15 cellular contexts compared by ENCODE assay signal in the genomic region with DNA sequence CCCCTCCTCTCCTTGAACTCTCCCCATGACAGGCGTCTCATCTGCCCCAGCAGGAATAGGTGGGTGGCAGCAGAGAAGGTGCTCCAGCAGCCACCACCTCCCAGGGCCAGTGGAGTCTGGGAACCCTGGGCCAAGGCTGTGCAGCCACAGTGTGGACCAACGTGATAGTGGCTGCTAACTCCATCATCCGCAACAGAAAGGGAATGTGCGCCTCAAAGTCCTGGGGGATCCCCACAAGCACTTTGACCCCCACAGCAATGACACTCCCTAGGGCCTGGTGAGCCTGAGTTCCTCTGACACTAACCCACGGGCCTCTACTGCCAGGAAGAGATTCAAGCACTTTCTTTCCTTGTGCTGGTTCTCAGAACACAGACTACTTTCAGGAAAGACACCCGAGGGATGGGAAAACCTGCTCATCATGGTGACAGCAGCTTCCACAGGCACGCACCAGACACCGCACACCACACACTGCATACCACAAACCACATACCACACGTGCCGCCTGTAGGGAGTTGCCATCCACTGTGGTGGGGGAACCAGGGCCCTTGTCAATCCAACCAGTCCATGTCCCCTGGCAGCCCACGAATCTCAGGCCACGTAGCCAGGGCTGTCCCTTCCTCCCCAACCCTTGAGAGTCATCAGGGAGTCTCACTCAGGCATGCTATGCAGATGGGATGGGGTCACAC. TPM values are rescaled to one million over a fixed set of nuclear protein-coding genes. Genes with fewer than 3 reads are reported as not detected.
A peak's percentile ranks its signal among the peaks of the same experiment; 100 is the strongest.
DNase-seq lines count a peak whose midpoint lies in the region; ATAC-seq and TF ChIP-seq lines count a peak whose summit lies in the region.
"Had no signal": no experiment of that assay in that cellular context is flagged by ENCODE, and none has a peak within 500 bp of the region (broad histone marks: within the 10 kb centered on the region; RNA-seq: fewer than 3 reads in every experiment).

No MANE protein-coding gene starts in this region.

- H3K23ac ChIP-seq in neuronal stem cell (ENCODE audit: low read depth, low read length, poor library complexity) = peak overlapping the region; percentile 60

- H3K79me1 ChIP-seq in neuronal stem cell (ENCODE audit: low read depth, low read length) = peaks cover 6% of the 10 kb centered on the region

- peak overlapping the region; percentile 35 for H3K18ac ChIP-seq in neuronal stem cell (ENCODE audit: low read length)

- H3K36me3 ChIP-seq in neuronal stem cell (replicated peaks in 1 of 2; ENCODE audit: control insufficient read depth in 2 of 2, insufficient read depth in 2 of 2, low read length in 2 of 2) = peaks cover 3 to 7% of the 10 kb centered on the region in 2 donors
- no peaks in the 10 kb centered on the region for H3K36me3 ChIP-seq in MM.1S (replicated peaks; ENCODE audit: insufficient read depth, low read length)
- H3K36me3 ChIP-seq: ovary had no signal

- H3K4me1 Mint-ChIP-seq in activated T-helper 17 cell treated with anti-CD3 and anti-CD28 coated beads, Interleukin-2, amount 50 U/mL, for 72 hours = peaks cover 16% of the 10 kb centered on the region

- H3K14ac ChIP-seq in neuronal stem cell (ENCODE audit: low read length) = no peak overlapping the region

- no peak overlapping the region for H2BK120ac ChIP-seq in neuronal stem cell (ENCODE audit: low read depth, low read length)

- H3K9ac ChIP-seq in neuronal stem cell (ENCODE audit: low read depth, low read length, poor library complexity) (peak overlapping the region; percentile 83), MM.1S (ENCODE audit: low read length) (no peak overlapping the region)

- H3K27me3 ChIP-seq in neuronal stem cell (ENCODE audit: control insufficient read depth in 3 of 3, insufficient read depth in 3 of 3, low read depth in 1 of 3, low read length in 3 of 3) = no peaks in the 10 kb centered on the region
- H3K27me3 ChIP-seq in MM.1S (replicated peaks; ENCODE audit: insufficient read depth, low read length) = no peaks in the 10 kb centered on the region
- H3K27me3 ChIP-seq: ovary had no signal

- H3K4me2 ChIP-seq in neuronal stem cell (ENCODE audit: insufficient read depth, low read length, poor library complexity, severe bottlenecking) (no peak overlapping the region), MM.1S (ENCODE audit: low read depth, low read length) (no peak overlapping the region)

- H3K9me3 Mint-ChIP-seq in activated T-helper 17 cell treated with anti-CD3 and anti-CD28 coated beads, Interleukin-2, amount 50 U/mL, for 72 hours = no peaks in the 10 kb centered on the region

- peaks cover 13% of the 10 kb centered on the region; the same call in 1 of the 2 replicates for H3F3A ChIP-seq in MM.1S (ENCODE audit: insufficient read depth, low read length)

- H3K9me2 ChIP-seq in MM.1S (replicated peaks; ENCODE audit: insufficient read depth, low read length) = no peaks in the 10 kb centered on the region

- no peak overlapping the region for H3K4me3 ChIP-seq in Jurkat, Clone E6-1 (ENCODE audit: low read length)
- H3K4me3 ChIP-seq in neuronal stem cell (ENCODE audit: low read length in 2 of 2) = peak overlapping the region in 1 of 2 donors; percentile 63
- no peak overlapping the region for H3K4me3 ChIP-seq in MM.1S (ENCODE audit: low read length)
- H3K4me3 ChIP-seq: mucosa of descending colon, ovary had no signal

- H3K27me3 Mint-ChIP-seq in activated T-helper 17 cell treated with anti-CD3 and anti-CD28 coated beads, Interleukin-2, amount 50 U/mL, for 72 hours = no peaks in the 10 kb centered on the region

- H3K27ac ChIP-seq in neuronal stem cell (replicated peaks; ENCODE audit: low read length) (no peak overlapping the region), MM.1S (ENCODE audit: low read length) (no peak overlapping the region)
- H3K27ac ChIP-seq: ovary had no signal

- no peak overlapping the region for H4K91ac ChIP-seq in neuronal stem cell (ENCODE audit: low read depth, low read length, poor library complexity)

- no peak overlapping the region for H2BK5ac ChIP-seq in neuronal stem cell (ENCODE audit: low read length)

- DNase-seq in activated CD4-positive, alpha-beta T cell treated with anti-CD3 and anti-CD28 coated beads for 48 hours = peak; percentile 43
- no peak for DNase-seq in activated CD4-positive, alpha-beta T cell treated with anti-CD3 and anti-CD28 coated beads for 4 hours
- DNase-seq in Jurkat, Clone E6-1 (ENCODE audit: low read depth, low spot score) = peak; percentile 22
- DNase-seq in neuronal stem cell (ENCODE audit: low spot score) (no peak), MM.1S (no peak), SW 1271 (lab: John Stamatoyannopoulos, UW) (no peak)
- DNase-seq in central memory CD4-positive, alpha-beta T cell = no peak
- DNase-seq: 8988T, DND-41, left cardiac atrium, ovary, trophoblast cell had no signal

- H3K4me3 Mint-ChIP-seq in activated T-helper 17 cell treated with anti-CD3 and anti-CD28 coated beads, Interleukin-2, amount 50 U/mL, for 72 hours = peak overlapping the region; percentile 55
- H3K4me3 Mint-ChIP-seq: CD14-positive monocyte had no signal

- H3K9me3 ChIP-seq in neuronal stem cell (replicated peaks in 1 of 2; ENCODE audit: control insufficient read depth in 2 of 2, insufficient read depth in 1 of 2, low read depth in 1 of 2, low read length in 2 of 2) (peaks cover 0 to 1% of the 10 kb centered on the region in 2 donors), MM.1S (replicated peaks; ENCODE audit: insufficient read depth, low read length) (no peaks in the 10 kb centered on the region)
- H3K9me3 ChIP-seq: mucosa of descending colon, ovary had no signal

- H2BK12ac ChIP-seq in neuronal stem cell (ENCODE audit: low read length) = no peak overlapping the region

- H3K4me1 ChIP-seq in neuronal stem cell (ENCODE audit: control insufficient read depth in 2 of 2, insufficient read depth in 1 of 2, low read depth in 1 of 2, low read length in 2 of 2) (peaks cover 12 to 13% of the 10 kb centered on the region in 2 donors), MM.1S (ENCODE audit: low read length) (peaks cover 3% of the 10 kb centered on the region; the same call in 1 of the 2 replicates)

- no peak for ATAC-seq in activated T-helper 17 cell treated with anti-CD3 and anti-CD28 coated beads, Interleukin-2, amount 50 U/mL, for 72 hours (replicated peaks)
- ATAC-seq: left cardiac atrium, mucosa of descending colon had no signal

- no peak overlapping the region for H4K8ac ChIP-seq in neuronal stem cell (ENCODE audit: low read depth, low read length)

- H3K4ac ChIP-seq in neuronal stem cell (ENCODE audit: low read length) = no peak overlapping the region

- H2AK5ac ChIP-seq in neuronal stem cell (ENCODE audit: low read depth, low read length) = peak overlapping the region; percentile 50

- peak overlapping the region; percentile 75 for H3K27ac Mint-ChIP-seq in activated T-helper 17 cell treated with anti-CD3 and anti-CD28 coated beads, Interleukin-2, amount 50 U/mL, for 72 hours

- no peak overlapping the region for H2BK15ac ChIP-seq in neuronal stem cell (ENCODE audit: low read length)

- H4K20me1 ChIP-seq in MM.1S (ENCODE audit: insufficient read depth, low read length) = no peaks in the 10 kb centered on the region

- peaks cover 12% of the 10 kb centered on the region for H3K79me2 ChIP-seq in MM.1S (ENCODE audit: low read length)

- no peaks in the 10 kb centered on the region for H3K36me3 Mint-ChIP-seq in activated T-helper 17 cell treated with anti-CD3 and anti-CD28 coated beads, Interleukin-2, amount 50 U/mL, for 72 hours (ENCODE audit: low read depth)

- no CpG with 5 or more reads among the region's 12 CpGs for WGBS in neuronal stem cell (ENCODE audit: extremely low coverage in 2 of 2, insufficient read length in 2 of 2, insufficient replicate concordance in 1 of 2), 2 donors

- H2AFZ ChIP-seq in neuronal stem cell (ENCODE audit: low read length) (no peak overlapping the region), MM.1S (ENCODE audit: low read length) (no peak overlapping the region)

- no peak for TF ChIP-seq CTCF in MM.1S (IDR thresholded peaks at IDR 0.05; ENCODE audit: low read length)

RNA-seq across cellular contexts. Expression of gene SLC25A1, which starts 3.4 kb away (rescaled TPM):
- polyA plus RNA-seq in Jurkat, Clone E6-1 (2012; ENCODE audit: insufficient read depth, insufficient read length) = 90.6 TPM
- 10 to 100 TPM; 33.4 to 47.9 TPM for total RNA-seq in activated T-helper 17 cell treated with anti-CD3 and anti-CD28 coated beads, Interleukin-2, amount 50 U/mL, for 72 hours
- 75.2 TPM for polyA plus RNA-seq in neuronal stem cell (2013, experiment 1 of 2)
- 71.9 TPM for polyA plus RNA-seq in neuronal stem cell (2013, experiment 2 of 2)

RNA-seq across cellular contexts. Expression of gene GSC2, which starts 31.8 kb away (rescaled TPM):
- polyA plus RNA-seq in Jurkat, Clone E6-1 (2012; ENCODE audit: insufficient read depth, insufficient read length) = not detected
- total RNA-seq in activated T-helper 17 cell treated with anti-CD3 and anti-CD28 coated beads, Interleukin-2, amount 50 U/mL, for 72 hours = not detected
- not detected for polyA plus RNA-seq in neuronal stem cell (2013, experiment 1 of 2)
- not detected for polyA plus RNA-seq in neuronal stem cell (2013, experiment 2 of 2)
- total RNA-seq: left cardiac atrium, mucosa of descending colon, ovary had no signal
- polyA plus RNA-seq: CD14-positive monocyte, ovary had no signal

RNA-seq across cellular contexts. Expression of gene ESS2, which starts 37.5 kb away (rescaled TPM):
- polyA plus RNA-seq in Jurkat, Clone E6-1 (2012; ENCODE audit: insufficient read depth, insufficient read length) = 23.4 TPM
- 10 to 100 TPM; 13.8 to 20.8 TPM for total RNA-seq in activated T-helper 17 cell treated with anti-CD3 and anti-CD28 coated beads, Interleukin-2, amount 50 U/mL, for 72 hours
- polyA plus RNA-seq in neuronal stem cell (2013, experiment 1 of 2) = 9.2 TPM
- 9.2 TPM for polyA plus RNA-seq in neuronal stem cell (2013, experiment 2 of 2)

RNA-seq across cellular contexts. Expression of gene TSSK2, which starts 50.8 kb away (rescaled TPM):
- polyA plus RNA-seq in Jurkat, Clone E6-1 (2012; ENCODE audit: insufficient read depth, insufficient read length) = not detected
- total RNA-seq in activated T-helper 17 cell treated with anti-CD3 and anti-CD28 coated beads, Interleukin-2, amount 50 U/mL, for 72 hours = not detected
- not detected for polyA plus RNA-seq in neuronal stem cell (2013, experiment 1 of 2)
- not detected for polyA plus RNA-seq in neuronal stem cell (2013, experiment 2 of 2)
- total RNA-seq: left cardiac atrium, mucosa of descending colon, ovary had no signal
- polyA plus RNA-seq: CD14-positive monocyte had no signal

RNA-seq across cellular contexts. Expression of gene DGCR2, which starts 59.7 kb away (rescaled TPM):
- 22.2 TPM for polyA plus RNA-seq in Jurkat, Clone E6-1 (2012; ENCODE audit: insufficient read depth, insufficient read length)
- total RNA-seq in activated T-helper 17 cell treated with anti-CD3 and anti-CD28 coated beads, Interleukin-2, amount 50 U/mL, for 72 hours = 10 to 100 TPM; 22.6 to 27.3 TPM
- 31.2 TPM for polyA plus RNA-seq in neuronal stem cell (2013, experiment 1 of 2)
- polyA plus RNA-seq in neuronal stem cell (2013, experiment 2 of 2) = 31.1 TPM

Comparison
In these comparisons a context has a peak if more than half of its experiments do, and no peak if none do; other contexts are left out.
1. DNase-seq: peak in activated CD4-positive, alpha-beta T cell treated with anti-CD3 and anti-CD28 coated beads for 48 hours (single experiment) and Jurkat, Clone E6-1 (single experiment); none in activated CD4-positive, alpha-beta T cell treated with anti-CD3 and anti-CD28 coated beads for 4 hours (0 of 2), neuronal stem cell (single experiment), MM.1S (single experiment), SW 1271 (0 of 2) and central memory CD4-positive, alpha-beta T cell (single experiment).